In genomic region chr5:139848508-139849100, GRCh38 we compare ENCODE assay signal across 9 cellular contexts. TPM values are rescaled to one million over a fixed set of nuclear protein-coding genes. Genes with fewer than 3 reads are reported as not detected.
A peak's percentile ranks its signal among the peaks of the same experiment; 100 is the strongest.
DNase-seq lines count a peak whose midpoint lies in the region; ATAC-seq and TF ChIP-seq lines count a peak whose summit lies in the region.
"Had no signal": no experiment of that assay in that cellular context is flagged by ENCODE, and none has a peak within 500 bp of the region (broad histone marks: within the 10 kb centered on the region; RNA-seq: fewer than 3 reads in every experiment).

No MANE protein-coding gene starts in this region.

- H3K4me3 ChIP-seq in SU-DHL-6 (ENCODE audit: insufficient read depth, low read length, poor library complexity, severe bottlenecking) (peak overlapping the region; percentile 55), uterus (peak overlapping the region; percentile 14 to 67)

- H3F3A ChIP-seq in SU-DHL-6 (ENCODE audit: insufficient read depth), result no peaks in the 10 kb centered on the region

- no peaks in the 10 kb centered on the region for H3K9me3 ChIP-seq in SU-DHL-6 (ENCODE audit: insufficient read depth, low read length)
- H3K9me3 ChIP-seq in uterus, result no peaks in the 10 kb centered on the region

- no peaks in the 10 kb centered on the region for H3K36me3 Mint-ChIP-seq in natural killer cell

- no peaks in the 10 kb centered on the region for H3K79me2 ChIP-seq in SU-DHL-6 (ENCODE audit: insufficient read depth, low read length)

- no peak for TF ChIP-seq POLR2A in uterus (IDR thresholded peaks at IDR 0.05)

- peaks cover 0 to 3% of the 10 kb centered on the region in 2 donors for H3K4me1 ChIP-seq in uterus

- peak overlapping the region; percentile 61 for H3K9ac ChIP-seq in SU-DHL-6 (ENCODE audit: low read length)

- DNase-seq in dermis blood vessel endothelial cell (peak; percentile 15), natural killer cell (no peak), uterus (peak; percentile 21 to 40), NCI-H446 (lab: John Stamatoyannopoulos, UW) (no peak), NCI-H524 treated with DMSO at 0.1 percent for 48 hours (lab: John Stamatoyannopoulos, UW) (no peak)

- peak overlapping the region; percentile 80 for H3K4me3 Mint-ChIP-seq in natural killer cell

- no peak overlapping the region for H3K27ac ChIP-seq in SU-DHL-6 (ENCODE audit: low read depth, low read length)
- H3K27ac ChIP-seq in uterus, result peak overlapping the region; percentile 47 to 83

- peaks cover 0 to 2% of the 10 kb centered on the region in 2 donors for H3K27me3 Mint-ChIP-seq in natural killer cell (ENCODE audit: low read depth in 2 of 2)

- H3K27me3 ChIP-seq in SU-DHL-6 (ENCODE audit: low read length), result no peaks in the 10 kb centered on the region
- H3K27me3 ChIP-seq in uterus, result no peaks in the 10 kb centered on the region

- intact Hi-C loops in natural killer cell (cut with micrococcal nuclease), result loop anchor here (1.0 to 10.0 kb wide), 4 partner anchors 61 to 554 kb away; partner anchors contain the start of gene MATR3
- intact Hi-C loops in uterus (cut with DNase I; ENCODE audit: low total_unique reads), result no loop called here

- H2AFZ ChIP-seq in SU-DHL-6 (ENCODE audit: low read depth, low read length, severe bottlenecking), result peak overlapping the region; percentile 83

- H3K4me1 Mint-ChIP-seq in natural killer cell, result peaks cover 11 to 26% of the 10 kb centered on the region in 2 donors

- ATAC-seq in GM21390 (IDR thresholded peaks at IDR 0.05; ENCODE audit: unreplicated experiment) (peak; percentile 13), natural killer cell (peak; percentile 16 to 25 (median 23)), HG02938 (IDR thresholded peaks at IDR 0.05; ENCODE audit: unreplicated experiment) (no peak)
- ATAC-seq: Panc1 had no signal

- H3K9me2 ChIP-seq in SU-DHL-6 (replicated peaks; ENCODE audit: insufficient read depth, low read length), result no peaks in the 10 kb centered on the region

- H3K36me3 ChIP-seq in SU-DHL-6 (ENCODE audit: low read length) (no peaks in the 10 kb centered on the region), uterus (no peaks in the 10 kb centered on the region)

- H3K9me3 Mint-ChIP-seq in natural killer cell, result no peaks in the 10 kb centered on the region

- peak overlapping the region; percentile 72 for H3K27ac Mint-ChIP-seq in natural killer cell

- H4K20me1 ChIP-seq in SU-DHL-6 (ENCODE audit: low read depth, low read length), result no peaks in the 10 kb centered on the region

- TF ChIP-seq CTCF in SU-DHL-6 (IDR thresholded peaks at IDR 0.05; ENCODE audit: insufficient read depth, low read length, poor library complexity, severe bottlenecking), result no peak
- TF ChIP-seq CTCF in natural killer cell (IDR thresholded peaks at IDR 0.05), result no peak
- no peak for TF ChIP-seq CTCF in uterus (IDR thresholded peaks at IDR 0.05)

- H3K4me2 ChIP-seq in SU-DHL-6 (ENCODE audit: low read depth, low read length, poor library complexity, severe bottlenecking), result peak overlapping the region; percentile 65

RNA-seq across cellular contexts. Expression of gene PSD2, which starts 53.0 kb away (rescaled TPM):
- total RNA-seq in dermis blood vessel endothelial cell, result under 0.01 TPM in 1 of 2 replicates, not detected in the other
- 1 to 10 TPM; 1.3 to 2.5 (median 1.3) TPM for total RNA-seq in natural killer cell
- under 1 TPM in 2 of 4 donors, not detected in 2; 0.30 to 0.76 TPM for total RNA-seq in uterus

Comparison
In these comparisons a context has a peak if more than half of its experiments do, and no peak if none do; other contexts are left out.
1. DNase-seq: peak in dermis blood vessel endothelial cell (single experiment) and uterus (2 of 2); none in natural killer cell (single experiment), NCI-H446 (0 of 2) and NCI-H524 treated with DMSO at 0.1 percent for 48 hours (single experiment).